26 cellular contexts compared by ENCODE assay signal in the genomic region with DNA sequence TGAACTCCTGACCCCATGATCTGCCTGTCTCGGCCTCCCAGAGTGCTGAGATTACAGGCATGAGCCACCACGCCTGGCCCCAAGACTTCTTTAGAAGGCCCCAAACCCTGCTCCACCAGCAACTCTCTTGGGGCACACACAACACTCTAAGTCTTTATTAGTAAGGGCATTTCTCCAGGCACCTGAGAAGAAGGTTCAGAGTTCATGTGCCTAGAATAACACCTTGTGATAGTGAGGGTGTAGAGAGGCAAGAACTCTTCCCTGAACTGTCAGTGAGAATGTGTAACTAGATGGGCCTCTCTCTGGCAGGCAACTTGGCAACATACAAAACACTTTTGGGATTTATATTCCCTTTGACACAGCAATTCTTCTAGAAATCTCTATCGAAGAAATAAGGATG. TPM values are rescaled to one million over a fixed set of nuclear protein-coding genes. Genes with fewer than 3 reads are reported as not detected.
"Had no signal": no experiment of that assay in that cellular context is flagged by ENCODE, and none has a peak within 500 bp of the region (broad histone marks: within the 10 kb centered on the region; RNA-seq: fewer than 3 reads in every experiment).

No MANE protein-coding gene starts in this region.

- H3K79me2 ChIP-seq: parathyroid adenoma had no signal

- H3K27me3 ChIP-seq: heart right ventricle, neutrophil, right atrium auricular region, right lobe of liver, tibial nerve, uterus had no signal

- H3K9me3 ChIP-seq: heart right ventricle, left ventricle myocardium inferior, neutrophil, right atrium auricular region, right lobe of liver, tibial nerve, uterus had no signal

- H2AFZ ChIP-seq: parathyroid adenoma had no signal

- H3K27ac ChIP-seq: heart right ventricle, left ventricle myocardium inferior, neutrophil, parathyroid adenoma, right atrium auricular region, right lobe of liver, skin epidermis, tibial nerve, uterus had no signal

- H3K4me3 ChIP-seq: heart right ventricle, left ventricle myocardium inferior, lung, right atrium auricular region, right lobe of liver, skin epidermis, tibial nerve, uterus had no signal

- H3K9ac ChIP-seq: parathyroid adenoma had no signal

- H3K4me1 ChIP-seq: heart right ventricle, left ventricle myocardium inferior, right atrium auricular region, tibial nerve, uterus had no signal

- H3K36me3 ChIP-seq: heart right ventricle, left ventricle myocardium inferior, neutrophil, right atrium auricular region, right lobe of liver, tibial nerve, uterus had no signal

- DNase-seq: heart right ventricle; hippocampal formation; immature natural killer cell; kidney; left ventricle myocardium inferior; mesendoderm; naive thymus-derived CD4-positive, alpha-beta T cell; occipital lobe; right lobe of liver; stimulated activated CD4-positive, alpha-beta T cell treated with anti-CD3 and anti-CD28 coated beads, Interleukin-1b, Interleukin-23, amount 100 ng/mL, for 48 hours; stimulated activated CD4-positive, alpha-beta T cell treated with anti-CD3 and anti-CD28 coated beads, Interleukin-2, amount 100 ng/mL, for 48 hours; stimulated activated CD4-positive, alpha-beta T cell treated with anti-CD3 and anti-CD28 coated beads, Interleukin-4, amount 100 ng/mL, for 4 hours; stimulated activated CD8-positive, alpha-beta memory T cell treated with anti-CD3 and anti-CD28 coated beads, Interleukin-4, amount 100 ng/mL, for 48 hours; stimulated activated naive CD4-positive, alpha-beta T cell treated with Interleukin-2 at 50 U/mL for 16 hours; stimulated activated naive CD8-positive, alpha-beta T cell treated with anti-CD3 and anti-CD28 coated beads, Interleukin-15, amount 100 ng/mL, for 72 hours; substantia nigra; uterus had no signal

- ATAC-seq: heart right ventricle; naive thymus-derived CD4-positive, alpha-beta T cell; natural killer cell treated with Interleukin-12 subunit alpha and Interleukin-12 subunit beta and Interleukin-15 and Interleukin-18, amount 100 ng/mL, for 72 hours; right lobe of liver; stimulated activated memory B cell treated with anti-CD40 and anti-IgM and Interleukin-4, amounts not matched to agents 10 μg/mL and 1 μg/mL and 100 μg/mL, for 72 hours; stimulated activated naive CD8-positive, alpha-beta T cell treated with anti-CD3 and anti-CD28 coated beads, Interleukin-15, amount 100 ng/mL, for 72 hours had no signal

RNA-seq across cellular contexts. Expression of a gene that starts 43.8 kb away (rescaled TPM):
- total RNA-seq: left ventricle myocardium inferior, lower leg skin, right atrium auricular region, uterus had no signal
- polyA plus RNA-seq: immature natural killer cell; naive thymus-derived CD4-positive, alpha-beta T cell had no signal
